Comparison of ENCODE assay signal across 27 cellular contexts in the genomic region with DNA sequence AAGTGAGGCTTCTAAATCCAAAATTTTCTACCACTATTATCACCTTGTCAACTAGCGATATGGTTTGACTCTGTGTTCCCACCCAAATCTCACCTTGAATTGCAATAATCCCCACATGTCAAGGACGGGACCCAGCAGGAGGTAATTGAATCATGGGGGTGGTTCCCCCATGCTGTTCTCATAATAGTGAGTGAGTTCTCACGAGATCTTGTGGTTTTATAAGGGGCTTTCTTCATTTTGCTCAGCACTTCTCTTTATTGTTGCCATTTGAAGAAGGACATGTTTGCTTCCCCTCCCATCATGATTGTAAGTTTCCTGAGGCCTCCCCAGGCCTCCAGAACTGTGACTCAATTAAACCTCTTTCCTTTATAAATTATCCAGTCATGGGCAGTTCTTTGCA.
"Had no signal": no experiment of that assay in that cellular context is flagged by ENCODE, and none has a peak within 500 bp of the region (broad histone marks: within the 10 kb centered on the region; RNA-seq: fewer than 3 reads in every experiment).

No MANE protein-coding gene starts in this region.

- DNase-seq: islet precursor cell; left ventricle myocardium inferior; naive B cell; natural killer cell; nephron progenitor cell; occipital lobe; right lobe of liver; stimulated activated CD4-positive, alpha-beta T cell treated with anti-CD3 and anti-CD28 coated beads, Interleukin-1b, Interleukin-23, amount 100 ng/mL, for 48 hours; stimulated activated CD4-positive, alpha-beta T cell treated with anti-CD3 and anti-CD28 coated beads, Interleukin-2, amount 100 ng/mL, for 48 hours; stimulated activated CD4-positive, alpha-beta T cell treated with anti-CD3 and anti-CD28 coated beads, Interleukin-4, amount 100 ng/mL, for 4 hours; stimulated activated CD8-positive, alpha-beta memory T cell treated with anti-CD3 and anti-CD28 coated beads, Interleukin-4, amount 100 ng/mL, for 48 hours; tibial artery; trophoblast cell; upper lobe of right lung had no signal

- FAIRE-seq: urothelium cell line had no signal

- ATAC-seq: natural killer cell; right lobe of liver; stimulated activated memory B cell treated with anti-CD40 and anti-IgM and Interleukin-4, amounts not matched to agents 10 μg/mL and 1 μg/mL and 100 μg/mL, for 72 hours; upper lobe of right lung had no signal

- H3K79me2 ChIP-seq: hepatocyte, parathyroid adenoma had no signal

- H3K27me3 Mint-ChIP-seq: progenitor cell of endocrine pancreas had no signal

- H3K27ac ChIP-seq: hepatocyte, left ventricle myocardium inferior, neural progenitor cell, neutrophil, parathyroid adenoma, right atrium auricular region, right lobe of liver, suprapubic skin, thoracic aorta, tibial artery, upper lobe of right lung had no signal

- H3K4me3 ChIP-seq: hepatocyte, left ventricle myocardium inferior, lung, neural progenitor cell, right atrium auricular region, right lobe of liver, smooth muscle cell, suprapubic skin, thoracic aorta, tibial artery, upper lobe of right lung had no signal

- H3K27me3 ChIP-seq: hepatocyte, neural progenitor cell, neutrophil, right atrium auricular region, right lobe of liver, suprapubic skin, tibial artery, upper lobe of right lung had no signal

- H3K4me3 Mint-ChIP-seq: naive B cell; natural killer cell; nephron progenitor cell; neural progenitor cell; stimulated activated memory B cell treated with anti-CD40 and anti-IgM and Interleukin-4, amounts not matched to agents 10 μg/mL and 1 μg/mL and 100 μg/mL, for 72 hours; stimulated activated naive CD8-positive, alpha-beta T cell treated with anti-CD3 and anti-CD28 coated beads, Interleukin-15, Interleukin-2, amounts not matched to agents 100 ng/mL and 50 ng/mL, for 24 hours had no signal

- H3K9ac ChIP-seq: neural progenitor cell, parathyroid adenoma had no signal

- H3K27ac Mint-ChIP-seq: naive B cell; natural killer cell; nephron progenitor cell; neural progenitor cell; progenitor cell of endocrine pancreas; stimulated activated memory B cell treated with anti-CD40 and anti-IgM and Interleukin-4, amounts not matched to agents 10 μg/mL and 1 μg/mL and 100 μg/mL, for 72 hours had no signal

- H3K36me3 ChIP-seq: left ventricle myocardium inferior, neural progenitor cell, neutrophil, right atrium auricular region, right lobe of liver, suprapubic skin, thoracic aorta, tibial artery, upper lobe of right lung had no signal

- H3K4me1 ChIP-seq: left ventricle myocardium inferior, neural progenitor cell, parathyroid adenoma, right atrium auricular region, right lobe of liver, tibial artery, upper lobe of right lung had no signal

- H3K36me3 Mint-ChIP-seq: natural killer cell; neural progenitor cell; stimulated activated memory B cell treated with anti-CD40 and anti-IgM and Interleukin-4, amounts not matched to agents 10 μg/mL and 1 μg/mL and 100 μg/mL, for 72 hours had no signal

- H2AFZ ChIP-seq: hepatocyte, neural progenitor cell, parathyroid adenoma had no signal

- H3K4me1 Mint-ChIP-seq: naive B cell; natural killer cell; nephron progenitor cell; neural progenitor cell; stimulated activated memory B cell treated with anti-CD40 and anti-IgM and Interleukin-4, amounts not matched to agents 10 μg/mL and 1 μg/mL and 100 μg/mL, for 72 hours had no signal

- H3K4me2 ChIP-seq: hepatocyte, neural progenitor cell, smooth muscle cell had no signal

- H3K9me3 ChIP-seq: left ventricle myocardium inferior, neutrophil, right atrium auricular region, right lobe of liver, suprapubic skin, thoracic aorta, tibial artery, upper lobe of right lung had no signal

- H3K9me3 Mint-ChIP-seq: nephron progenitor cell; neural progenitor cell; stimulated activated naive CD8-positive, alpha-beta T cell treated with anti-CD3 and anti-CD28 coated beads, Interleukin-15, Interleukin-2, amounts not matched to agents 100 ng/mL and 50 ng/mL, for 24 hours had no signal
